In the genomic region with DNA sequence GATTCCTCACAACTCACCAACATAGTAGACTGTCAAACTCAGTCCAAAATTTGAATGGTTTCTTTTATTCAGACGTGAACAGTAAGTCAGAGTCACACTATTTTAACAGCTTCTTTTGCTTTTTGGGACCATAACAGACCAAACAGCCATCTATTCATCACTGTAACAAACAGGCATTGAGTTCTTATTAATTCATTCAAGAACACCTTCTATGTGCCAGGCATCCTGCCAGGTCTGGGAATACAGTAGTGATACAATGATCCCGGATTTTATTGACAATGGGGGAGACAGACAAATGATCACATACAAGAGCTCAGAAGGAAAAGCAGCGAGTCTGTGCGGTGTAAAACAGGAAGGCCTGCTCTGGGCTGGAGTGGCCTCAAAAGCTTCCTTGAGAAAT, we compare ENCODE assay signal across 28 cellular contexts.
DNase-seq lines count a peak whose midpoint lies in the region; ATAC-seq and TF ChIP-seq lines count a peak whose summit lies in the region.
"Had no signal": no experiment of that assay in that cellular context is flagged by ENCODE, and none has a peak within 500 bp of the region (broad histone marks: within the 10 kb centered on the region; RNA-seq: fewer than 3 reads in every experiment).

No MANE protein-coding gene starts in this region.

- no peak overlapping the region for H3K4me3 Mint-ChIP-seq in stimulated activated naive CD8-positive, alpha-beta T cell treated with anti-CD3 and anti-CD28 coated beads, Interleukin-15, Interleukin-2, amounts not matched to agents 100 ng/mL and 50 ng/mL, for 24 hours
- no peak overlapping the region for H3K4me3 Mint-ChIP-seq in stimulated activated naive CD8-positive, alpha-beta T cell treated with anti-CD3 and anti-CD28 coated beads, Interleukin-15, amount 100 ng/mL, for 72 hours
- H3K4me3 Mint-ChIP-seq: activated CD8-positive, alpha-beta T cell treated with anti-CD3 and anti-CD28 coated beads, Interleukin-2, amount 10 ng/mL, durations not matched to agents 7 days and 5 days; H9 had no signal

- 84 to 90% (median 87%) methylated on average over 4 of the region's 4 CpGs for WGBS in ovary, 3 donors

- H3K9me3 Mint-ChIP-seq in stimulated activated naive CD8-positive, alpha-beta T cell treated with anti-CD3 and anti-CD28 coated beads, Interleukin-15, Interleukin-2, amounts not matched to agents 100 ng/mL and 50 ng/mL, for 24 hours: peaks cover 14% of the 10 kb centered on the region
- H3K9me3 Mint-ChIP-seq in stimulated activated naive CD8-positive, alpha-beta T cell treated with anti-CD3 and anti-CD28 coated beads, Interleukin-15, amount 100 ng/mL, for 72 hours: peaks cover 30 to 38% of the 10 kb centered on the region in 2 donors

- intact Hi-C loops in ovary (cut with DNase I): loop anchor here in 2 of 4 donors (10.0 kb wide), 1 partner anchor 493 kb away; no protein-coding TSS in a partner anchor

- H3K4me1 ChIP-seq in ovary (ENCODE audit: insufficient read depth): peaks cover 4% of the 10 kb centered on the region
- H3K4me1 ChIP-seq: esophagus squamous epithelium, gastroesophageal sphincter, upper lobe of left lung had no signal

- H3K27ac Mint-ChIP-seq in stimulated activated naive CD8-positive, alpha-beta T cell treated with anti-CD3 and anti-CD28 coated beads, Interleukin-15, Interleukin-2, amounts not matched to agents 100 ng/mL and 50 ng/mL, for 24 hours: peak overlapping the region; percentile 9
- no peak overlapping the region for H3K27ac Mint-ChIP-seq in stimulated activated naive CD8-positive, alpha-beta T cell treated with anti-CD3 and anti-CD28 coated beads, Interleukin-15, amount 100 ng/mL, for 72 hours
- H3K27ac Mint-ChIP-seq: activated CD8-positive, alpha-beta T cell treated with anti-CD3 and anti-CD28 coated beads, Interleukin-2, amount 10 ng/mL, durations not matched to agents 7 days and 5 days; effector memory CD8-positive, alpha-beta T cell; H9 had no signal

- H3K27ac ChIP-seq in ovary: no peak overlapping the region
- H3K27ac ChIP-seq: BLaER1 treated with 17β-estradiol and CSF1 and Interleukin-3, amounts not matched to agents 10 nM and 100 nM; brain microvascular endothelial cell; esophagus squamous epithelium; gastroesophageal sphincter; KMS-11; Peyer's patch; sigmoid colon; upper lobe of left lung had no signal

- no peak for ATAC-seq in stimulated activated naive CD8-positive, alpha-beta T cell treated with anti-CD3 and anti-CD28 coated beads, Interleukin-15, amount 100 ng/mL, for 72 hours
- ATAC-seq in GM21619 (IDR thresholded peaks at IDR 0.05; ENCODE audit: unreplicated experiment): no peak
- ATAC-seq: activated CD4-positive, CD25-positive, alpha-beta regulatory T cell treated with anti-CD3 and anti-CD28 coated beads, Interleukin-2, amount 50 U/mL, for 24 hours; activated CD8-positive, alpha-beta T cell treated with anti-CD3 and anti-CD28 coated beads, Interleukin-2, amount 10 ng/mL, durations not matched to agents 7 days and 5 days; effector memory CD8-positive, alpha-beta T cell; gastroesophageal sphincter; left ventricle myocardium superior had no signal

- no peaks in the 10 kb centered on the region for H3K27me3 ChIP-seq in ovary
- H3K27me3 ChIP-seq: BLaER1 treated with 17β-estradiol and CSF1 and Interleukin-3, amounts not matched to agents 10 nM and 100 nM; esophagus squamous epithelium; gastroesophageal sphincter; Peyer's patch; sigmoid colon; upper lobe of left lung had no signal

- no peak for TF ChIP-seq CTCF in ovary (IDR thresholded peaks at IDR 0.05)

- TF ChIP-seq POLR2A in ovary (IDR thresholded peaks at IDR 0.05): no peak

- DNase-seq in stimulated activated naive CD8-positive, alpha-beta T cell treated with anti-CD3 and anti-CD28 coated beads, Interleukin-15, amount 100 ng/mL, for 72 hours: no peak
- DNase-seq in NCI-H69 (lab: John Stamatoyannopoulos, UW): peak; percentile 52
- DNase-seq in medulla oblongata (ENCODE audit: extremely low spot score): peak; percentile 28
- DNase-seq in NCI-H510A (lab: John Stamatoyannopoulos, UW): no peak
- DNase-seq in NCI-H226: no peak
- DNase-seq in ovary: no peak
- DNase-seq: ACHN; activated CD8-positive, alpha-beta T cell treated with anti-CD3 and anti-CD28 coated beads, Interleukin-2, amount 10 ng/mL, durations not matched to agents 7 days and 5 days; activated gamma-delta T cell; activated T-cell treated with anti-CD3 and anti-CD28 coated beads for 4 hours; brain microvascular endothelial cell; effector memory CD8-positive, alpha-beta T cell; esophagus squamous epithelium; H9; left ventricle myocardium superior; NCI-H1694 treated with DMSO at 0.1 percent for 48 hours; NCI-H446 treated with DMSO at 0.1 percent for 48 hours; Peyer's patch; SIG-M5; sigmoid colon; T-helper 1 cell; upper lobe of left lung had no signal

- no peaks in the 10 kb centered on the region for H3K9me3 ChIP-seq in ovary
- H3K9me3 ChIP-seq: esophagus squamous epithelium, Peyer's patch, sigmoid colon, upper lobe of left lung had no signal

- no peak overlapping the region for H3K4me3 ChIP-seq in ovary
- H3K4me3 ChIP-seq: BLaER1 treated with 17β-estradiol and CSF1 and Interleukin-3, amounts not matched to agents 10 nM and 100 nM; esophagus squamous epithelium; gastroesophageal sphincter; Peyer's patch; sigmoid colon; upper lobe of left lung had no signal

- H3K27me3 Mint-ChIP-seq in stimulated activated naive CD8-positive, alpha-beta T cell treated with anti-CD3 and anti-CD28 coated beads, Interleukin-15, Interleukin-2, amounts not matched to agents 100 ng/mL and 50 ng/mL, for 24 hours: peaks cover 4% of the 10 kb centered on the region
- peaks cover 14% of the 10 kb centered on the region for H3K27me3 Mint-ChIP-seq in stimulated activated naive CD8-positive, alpha-beta T cell treated with anti-CD3 and anti-CD28 coated beads, Interleukin-15, amount 100 ng/mL, for 72 hours
- H3K27me3 Mint-ChIP-seq: effector memory CD8-positive, alpha-beta T cell had no signal

- no peak for TF ChIP-seq EP300 in ovary (IDR thresholded peaks at IDR 0.05)

- peaks cover 5% of the 10 kb centered on the region for H3K36me3 Mint-ChIP-seq in stimulated activated naive CD8-positive, alpha-beta T cell treated with anti-CD3 and anti-CD28 coated beads, Interleukin-15, Interleukin-2, amounts not matched to agents 100 ng/mL and 50 ng/mL, for 24 hours (ENCODE audit: low read depth)

- H3K36me3 ChIP-seq in ovary: no peaks in the 10 kb centered on the region
- H3K36me3 ChIP-seq: BLaER1 treated with 17β-estradiol and CSF1 and Interleukin-3, amounts not matched to agents 10 nM and 100 nM; brain microvascular endothelial cell; esophagus squamous epithelium; gastroesophageal sphincter; Peyer's patch; sigmoid colon; upper lobe of left lung had no signal

- peaks cover 50% of the 10 kb centered on the region for H3K4me1 Mint-ChIP-seq in stimulated activated naive CD8-positive, alpha-beta T cell treated with anti-CD3 and anti-CD28 coated beads, Interleukin-15, Interleukin-2, amounts not matched to agents 100 ng/mL and 50 ng/mL, for 24 hours (ENCODE audit: low read depth)
- peaks cover 50% of the 10 kb centered on the region for H3K4me1 Mint-ChIP-seq in stimulated activated naive CD8-positive, alpha-beta T cell treated with anti-CD3 and anti-CD28 coated beads, Interleukin-15, amount 100 ng/mL, for 72 hours
- H3K4me1 Mint-ChIP-seq: H9 had no signal

Comparison
In these comparisons a context has a peak if more than half of its experiments do, and no peak if none do; other contexts are left out.
1. DNase-seq: peak in NCI-H69 (single experiment) and medulla oblongata (single experiment); none in stimulated activated naive CD8-positive, alpha-beta T cell treated with anti-CD3 and anti-CD28 coated beads, Interleukin-15, amount 100 ng/mL, for 72 hours (0 of 2), NCI-H510A (single experiment), NCI-H226 (single experiment) and ovary (0 of 5).